Comparison of ENCODE assay signal across 16 cellular contexts in genomic region chr9:93009337-93010015, GRCh38. TPM values are rescaled to one million over a fixed set of nuclear protein-coding genes. Genes with fewer than 3 reads are reported as not detected.
DNase-seq lines count a peak whose midpoint lies in the region; ATAC-seq and TF ChIP-seq lines count a peak whose summit lies in the region.
"Had no signal": no experiment of that assay in that cellular context is flagged by ENCODE, and none has a peak within 500 bp of the region (broad histone marks: within the 10 kb centered on the region; RNA-seq: fewer than 3 reads in every experiment).

No MANE protein-coding gene starts in this region.

- no peaks in the 10 kb centered on the region for H3K36me3 ChIP-seq in HEK293 (ENCODE audit: control insufficient read depth in 2 of 2, insufficient read depth in 1 of 2, low read length in 2 of 2)
- H3K36me3 ChIP-seq in colonic mucosa: no peaks in the 10 kb centered on the region
- H3K36me3 ChIP-seq in thyroid gland: peaks cover 0 to 3% of the 10 kb centered on the region in 2 donors
- H3K36me3 ChIP-seq: MG63, vagina had no signal

- 67 to 70% methylated on average over 19 to 21 of the region's 21 CpGs for WGBS in thyroid gland, 2 donors

- no peak for TF ChIP-seq POLR2A in thyroid gland (IDR thresholded peaks at IDR 0.05)

- TF ChIP-seq CTCF in HEK293 (tag by site-specific recombination; IDR thresholded peaks at IDR 0.05): no peak
- TF ChIP-seq CTCF in colonic mucosa (IDR thresholded peaks at IDR 0.05): no peak
- no peak for TF ChIP-seq CTCF in thyroid gland (IDR thresholded peaks at IDR 0.05)

- H3K27ac ChIP-seq in HEK293 (ENCODE audit: extremely low read depth, low read depth, low read length) (no peak overlapping the region), colonic mucosa (no peak overlapping the region), thyroid gland (peak overlapping the region in 2 of 3 donors; percentile 11 to 49)
- H3K27ac ChIP-seq: vagina had no signal

- CTCF ChIA-PET in HEK293 (lab: Yijun Ruan, JAX): interaction anchor here (0.6 to 0.9 kb wide), 3 partner anchors 18 to 671 kb away, joined by 3 read pairs; no protein-coding TSS in a partner anchor

- H3K4me1 ChIP-seq in HEK293 (ENCODE audit: control insufficient read depth, insufficient read depth, low read length) (no peaks in the 10 kb centered on the region), colonic mucosa (no peaks in the 10 kb centered on the region), thyroid gland (peaks cover 11 to 24% of the 10 kb centered on the region in 2 donors)
- H3K4me1 ChIP-seq: vagina had no signal

- POLR2A ChIA-PET in HEK293 (lab: Yijun Ruan, JAX): no interaction called here

- H3K4me3 ChIP-seq in HEK293 (ENCODE audit: low read depth, low read length) (no peak overlapping the region), colonic mucosa (no peak overlapping the region), thyroid gland (replicated peaks in 1 of 3) (no peak overlapping the region)
- H3K4me3 ChIP-seq: MG63, vagina had no signal

- no peaks in the 10 kb centered on the region for H3K9me3 ChIP-seq in HEK293 (ENCODE audit: control insufficient read depth, insufficient read depth, low read depth, low read length)
- H3K9me3 ChIP-seq in colonic mucosa: no peaks in the 10 kb centered on the region
- no peaks in the 10 kb centered on the region for H3K9me3 ChIP-seq in thyroid gland
- H3K9me3 ChIP-seq: MG63, vagina had no signal

- H3K9ac ChIP-seq in colonic mucosa (ENCODE audit: low read depth in 2 of 2, low read length in 2 of 2): no peak overlapping the region

- intact Hi-C loops in cardiac septum (cut with DNase I) (no loop called here), left ventricle myocardium superior (cut with micrococcal nuclease) (no loop called here), colonic mucosa (cut with DNase I) (no loop called here), thyroid gland (cut with DNase I) (loop anchor here (10.0 kb wide), 2 partner anchors 55 to 105 kb away; no protein-coding TSS in a partner anchor)

- DNase-seq in cardiac septum (ENCODE audit: low spot score) (peak; percentile 64), left ventricle myocardium superior (no peak), colonic mucosa (peak; percentile 14), thyroid gland (peak; percentile 92 to 93), SW 1271 (lab: John Stamatoyannopoulos, UW) (no peak), dedifferentiated amniotic fluid mesenchymal stem cell (ENCODE audit: extremely low spot score) (no peak)
- DNase-seq: cerebellar nuclear complex; EL; foreskin melanocyte; MG63; NCI-H2081; stimulated activated naive CD4-positive, alpha-beta T cell had no signal

- no peak for ATAC-seq in left ventricle myocardium superior

- H3K27me3 ChIP-seq in colonic mucosa: no peaks in the 10 kb centered on the region
- no peaks in the 10 kb centered on the region for H3K27me3 ChIP-seq in thyroid gland
- H3K27me3 ChIP-seq: MG63, vagina had no signal

TF ChIP-seq in HEK293, 187 proteins besides CTCF, POLR2A, EP300 and RAD21:
- no peak for TF ChIP-seq ZNF423 (tag by site-specific recombination; IDR thresholded peaks at IDR 0.05)
- TF ChIP-seq SCRT2 (tag by site-specific recombination; IDR thresholded peaks at IDR 0.05): peak; percentile 80
- TF ChIP-seq SCRT1 (tag by site-specific recombination; IDR thresholded peaks at IDR 0.05; ENCODE audit: borderline replicate concordance): peak; percentile 61; the same call in 1 of the 2 replicates

RNA-seq across cellular contexts. Expression of gene SUSD3, which starts 49.0 kb away (rescaled TPM):
- total RNA-seq in cardiac septum (1.1 TPM), left ventricle myocardium superior (0.87 TPM), colonic mucosa (1 to 10 TPM; 1.6 to 2.2 TPM), thyroid gland (10 to 100 TPM in 1 of 4 donors, 1 to 10 TPM in 3; 3.6 to 12.6 (median 5.5) TPM)
- total RNA-seq: lung microvascular endothelial cell, neural crest cell had no signal

Comparison
In these comparisons a context has a peak if more than half of its experiments do, and no peak if none do; other contexts are left out.
1. DNase-seq: peak in cardiac septum (single experiment), colonic mucosa (single experiment) and thyroid gland (2 of 2); none in left ventricle myocardium superior (single experiment), SW 1271 (0 of 2) and dedifferentiated amniotic fluid mesenchymal stem cell (single experiment).
2. H3K27ac ChIP-seq: peak in thyroid gland (2 of 3); none in HEK293 (single experiment) and colonic mucosa (single experiment).